Comparison of ENCODE assay signal across 1 cellular context in genomic region chr15:82963356-82964341, GRCh38.
TF ChIP-seq lines count a peak whose summit lies in the region.

No MANE protein-coding gene starts in this region.

TF ChIP-seq in WTC11, 78 proteins besides CTCF, POLR2A, EP300 and RAD21:
- no peak for TF ChIP-seq ATF6 (CRISPR knock-in tag; IDR thresholded peaks at IDR 0.05)
- TF ChIP-seq SP1 (CRISPR knock-in tag; conservative IDR thresholded peaks at IDR 0.05) = no peak
- TF ChIP-seq, protein P1, sequence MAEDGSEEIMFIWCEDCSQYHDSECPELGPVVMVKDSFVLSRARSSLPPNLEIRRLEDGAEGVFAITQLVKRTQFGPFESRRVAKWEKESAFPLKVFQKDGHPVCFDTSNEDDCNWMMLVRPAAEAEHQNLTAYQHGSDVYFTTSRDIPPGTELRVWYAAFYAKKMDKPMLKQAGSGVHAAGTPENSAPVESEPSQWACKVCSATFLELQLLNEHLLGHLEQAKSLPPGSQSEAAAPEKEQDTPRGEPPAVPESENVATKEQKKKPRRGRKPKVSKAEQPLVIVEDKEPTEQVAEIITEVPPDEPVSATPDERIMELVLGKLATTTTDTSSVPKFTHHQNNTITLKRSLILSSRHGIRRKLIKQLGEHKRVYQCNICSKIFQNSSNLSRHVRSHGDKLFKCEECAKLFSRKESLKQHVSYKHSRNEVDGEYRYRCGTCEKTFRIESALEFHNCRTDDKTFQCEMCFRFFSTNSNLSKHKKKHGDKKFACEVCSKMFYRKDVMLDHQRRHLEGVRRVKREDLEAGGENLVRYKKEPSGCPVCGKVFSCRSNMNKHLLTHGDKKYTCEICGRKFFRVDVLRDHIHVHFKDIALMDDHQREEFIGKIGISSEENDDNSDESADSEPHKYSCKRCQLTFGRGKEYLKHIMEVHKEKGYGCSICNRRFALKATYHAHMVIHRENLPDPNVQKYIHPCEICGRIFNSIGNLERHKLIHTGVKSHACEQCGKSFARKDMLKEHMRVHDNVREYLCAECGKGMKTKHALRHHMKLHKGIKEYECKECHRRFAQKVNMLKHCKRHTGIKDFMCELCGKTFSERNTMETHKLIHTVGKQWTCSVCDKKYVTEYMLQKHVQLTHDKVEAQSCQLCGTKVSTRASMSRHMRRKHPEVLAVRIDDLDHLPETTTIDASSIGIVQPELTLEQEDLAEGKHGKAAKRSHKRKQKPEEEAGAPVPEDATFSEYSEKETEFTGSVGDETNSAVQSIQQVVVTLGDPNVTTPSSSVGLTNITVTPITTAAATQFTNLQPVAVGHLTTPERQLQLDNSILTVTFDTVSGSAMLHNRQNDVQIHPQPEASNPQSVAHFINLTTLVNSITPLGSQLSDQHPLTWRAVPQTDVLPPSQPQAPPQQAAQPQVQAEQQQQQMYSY (CRISPR knock-in tag; IDR thresholded peaks at IDR 0.05) = no peak
- no peak for TF ChIP-seq FOXP1 (CRISPR knock-in tag; IDR thresholded peaks at IDR 0.05; ENCODE audit: borderline replicate concordance)
- TF ChIP-seq ZSCAN18 (CRISPR knock-in tag; IDR thresholded peaks at IDR 0.05) = no peak
- TF ChIP-seq CBFB (CRISPR knock-in tag; IDR thresholded peaks at IDR 0.05; ENCODE audit: low read depth) = no peak
- TF ChIP-seq NFATC4 (CRISPR knock-in tag; IDR thresholded peaks at IDR 0.05) = no peak
- no peak for TF ChIP-seq OVOL2 (CRISPR knock-in tag; IDR thresholded peaks at IDR 0.05; ENCODE audit: borderline replicate concordance)
- no peak for TF ChIP-seq ATF3 (CRISPR knock-in tag; conservative IDR thresholded peaks at IDR 0.05)
- TF ChIP-seq SMAD4 (CRISPR knock-in tag; IDR thresholded peaks at IDR 0.05) = no peak
- no peak for TF ChIP-seq EMX1 (CRISPR knock-in tag; IDR thresholded peaks at IDR 0.05)
- TF ChIP-seq ZNF281 (CRISPR knock-in tag; IDR thresholded peaks at IDR 0.05) = no peak
- TF ChIP-seq, protein P2, sequence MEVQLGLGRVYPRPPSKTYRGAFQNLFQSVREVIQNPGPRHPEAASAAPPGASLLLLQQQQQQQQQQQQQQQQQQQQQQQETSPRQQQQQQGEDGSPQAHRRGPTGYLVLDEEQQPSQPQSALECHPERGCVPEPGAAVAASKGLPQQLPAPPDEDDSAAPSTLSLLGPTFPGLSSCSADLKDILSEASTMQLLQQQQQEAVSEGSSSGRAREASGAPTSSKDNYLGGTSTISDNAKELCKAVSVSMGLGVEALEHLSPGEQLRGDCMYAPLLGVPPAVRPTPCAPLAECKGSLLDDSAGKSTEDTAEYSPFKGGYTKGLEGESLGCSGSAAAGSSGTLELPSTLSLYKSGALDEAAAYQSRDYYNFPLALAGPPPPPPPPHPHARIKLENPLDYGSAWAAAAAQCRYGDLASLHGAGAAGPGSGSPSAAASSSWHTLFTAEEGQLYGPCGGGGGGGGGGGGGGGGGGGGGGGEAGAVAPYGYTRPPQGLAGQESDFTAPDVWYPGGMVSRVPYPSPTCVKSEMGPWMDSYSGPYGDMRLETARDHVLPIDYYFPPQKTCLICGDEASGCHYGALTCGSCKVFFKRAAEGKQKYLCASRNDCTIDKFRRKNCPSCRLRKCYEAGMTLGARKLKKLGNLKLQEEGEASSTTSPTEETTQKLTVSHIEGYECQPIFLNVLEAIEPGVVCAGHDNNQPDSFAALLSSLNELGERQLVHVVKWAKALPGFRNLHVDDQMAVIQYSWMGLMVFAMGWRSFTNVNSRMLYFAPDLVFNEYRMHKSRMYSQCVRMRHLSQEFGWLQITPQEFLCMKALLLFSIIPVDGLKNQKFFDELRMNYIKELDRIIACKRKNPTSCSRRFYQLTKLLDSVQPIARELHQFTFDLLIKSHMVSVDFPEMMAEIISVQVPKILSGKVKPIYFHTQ (CRISPR knock-in tag; IDR thresholded peaks at IDR 0.05) = no peak
- TF ChIP-seq PRRX2 (CRISPR knock-in tag; IDR thresholded peaks at IDR 0.05) = no peak
- no peak for TF ChIP-seq IRF2 (CRISPR knock-in tag; IDR thresholded peaks at IDR 0.05; ENCODE audit: borderline replicate concordance, low read depth)
- TF ChIP-seq SMAD3 (CRISPR knock-in tag; IDR thresholded peaks at IDR 0.05; ENCODE audit: borderline replicate concordance) = no peak
